In genomic region chr12:32533971-32534590, GRCh38 we compare ENCODE assay signal across 8 cellular contexts.
DNase-seq lines count a peak whose midpoint lies in the region; ATAC-seq and TF ChIP-seq lines count a peak whose summit lies in the region.

No MANE protein-coding gene starts in this region.

- H3K4me3 Mint-ChIP-seq in stimulated activated naive CD8-positive, alpha-beta T cell treated with anti-CD3 and anti-CD28 coated beads, Interleukin-15, Interleukin-2, amounts not matched to agents 100 ng/mL and 50 ng/mL, for 24 hours, result peak overlapping the region; percentile 57
- no peak overlapping the region for H3K4me3 Mint-ChIP-seq in effector memory CD8-positive, alpha-beta T cell

- H3K36me3 Mint-ChIP-seq in stimulated activated naive CD8-positive, alpha-beta T cell treated with anti-CD3 and anti-CD28 coated beads, Interleukin-15, Interleukin-2, amounts not matched to agents 100 ng/mL and 50 ng/mL, for 24 hours (ENCODE audit: low read depth), result no peaks in the 10 kb centered on the region
- no peaks in the 10 kb centered on the region for H3K36me3 Mint-ChIP-seq in effector memory CD8-positive, alpha-beta T cell (ENCODE audit: insufficient read depth)

- H3K27ac Mint-ChIP-seq in stimulated activated naive CD8-positive, alpha-beta T cell treated with anti-CD3 and anti-CD28 coated beads, Interleukin-15, Interleukin-2, amounts not matched to agents 100 ng/mL and 50 ng/mL, for 24 hours, result no peak overlapping the region
- no peak overlapping the region for H3K27ac Mint-ChIP-seq in effector memory CD8-positive, alpha-beta T cell

- peaks cover 6% of the 10 kb centered on the region for H3K4me1 Mint-ChIP-seq in stimulated activated naive CD8-positive, alpha-beta T cell treated with anti-CD3 and anti-CD28 coated beads, Interleukin-15, Interleukin-2, amounts not matched to agents 100 ng/mL and 50 ng/mL, for 24 hours (ENCODE audit: low read depth)
- peaks cover 0 to 4% of the 10 kb centered on the region in 2 donors for H3K4me1 Mint-ChIP-seq in effector memory CD8-positive, alpha-beta T cell (ENCODE audit: low read depth in 2 of 2)

- DNase-seq in stimulated activated naive CD8-positive, alpha-beta T cell treated with anti-CD3 and anti-CD28 coated beads, Interleukin-15, Interleukin-2, amounts not matched to agents 100 U/mL and 50 U/mL, for 24 hours, result no peak
- peak; percentile 60 for DNase-seq in globus pallidus (ENCODE audit: low spot score)
- DNase-seq in pons (ENCODE audit: low spot score), result peak; percentile 82
- no peak for DNase-seq in DMS79 treated with DMSO at 0.1 percent for 48 hours (lab: John Stamatoyannopoulos, UW)
- no peak for DNase-seq in effector memory CD8-positive, alpha-beta T cell

- H3K9me3 Mint-ChIP-seq in stimulated activated naive CD8-positive, alpha-beta T cell treated with anti-CD3 and anti-CD28 coated beads, Interleukin-15, Interleukin-2, amounts not matched to agents 100 ng/mL and 50 ng/mL, for 24 hours, result no peaks in the 10 kb centered on the region
- no peaks in the 10 kb centered on the region for H3K9me3 Mint-ChIP-seq in effector memory CD8-positive, alpha-beta T cell

- peaks cover 8% of the 10 kb centered on the region for H3K27me3 Mint-ChIP-seq in stimulated activated naive CD8-positive, alpha-beta T cell treated with anti-CD3 and anti-CD28 coated beads, Interleukin-15, Interleukin-2, amounts not matched to agents 100 ng/mL and 50 ng/mL, for 24 hours
- H3K27me3 Mint-ChIP-seq in effector memory CD8-positive, alpha-beta T cell, result peaks cover 21 to 31% of the 10 kb centered on the region in 2 donors

- no peak for ATAC-seq in stimulated activated naive CD8-positive, alpha-beta T cell treated with anti-CD3 and anti-CD28 coated beads, Interleukin-15, Interleukin-2, amounts not matched to agents 100 U/mL and 50 U/mL, for 24 hours
- peak; percentile 78 for ATAC-seq in HG03280 (IDR thresholded peaks at IDR 0.05; ENCODE audit: unreplicated experiment)
- ATAC-seq in SK-N-SH treated with all-trans-retinoic acid at 6 μM for 48 hours, result peak; percentile 91
- ATAC-seq in effector memory CD8-positive, alpha-beta T cell (replicated peaks), result no peak

TF ChIP-seq in SK-N-SH treated with all-trans-retinoic acid at 6 μM for 48 hours, 23 proteins besides CTCF, POLR2A, EP300 and RAD21:
- TF ChIP-seq ISL1 (CRISPR knock-in tag; IDR thresholded peaks at IDR 0.05) (0 out of 2 replicates have a peak, but pooled peaks have one; percentile 43), SNAI2 (CRISPR knock-in tag; IDR thresholded peaks at IDR 0.05) (no peak), POU6F1 (CRISPR knock-in tag; IDR thresholded peaks at IDR 0.05; ENCODE audit: borderline replicate concordance, low read depth) (no peak)

Comparison
In these comparisons a context has a peak if more than half of its experiments do, and no peak if none do; other contexts are left out.
1. ATAC-seq: peak in HG03280 (single experiment) and SK-N-SH treated with all-trans-retinoic acid at 6 μM for 48 hours (single experiment); none in stimulated activated naive CD8-positive, alpha-beta T cell treated with anti-CD3 and anti-CD28 coated beads, Interleukin-15, Interleukin-2, amounts not matched to agents 100 U/mL and 50 U/mL, for 24 hours (single experiment) and effector memory CD8-positive, alpha-beta T cell (single experiment).
2. DNase-seq: peak in globus pallidus (single experiment) and pons (single experiment); none in stimulated activated naive CD8-positive, alpha-beta T cell treated with anti-CD3 and anti-CD28 coated beads, Interleukin-15, Interleukin-2, amounts not matched to agents 100 U/mL and 50 U/mL, for 24 hours (single experiment), DMS79 treated with DMSO at 0.1 percent for 48 hours (single experiment) and effector memory CD8-positive, alpha-beta T cell (0 of 3).